In the genomic region with DNA sequence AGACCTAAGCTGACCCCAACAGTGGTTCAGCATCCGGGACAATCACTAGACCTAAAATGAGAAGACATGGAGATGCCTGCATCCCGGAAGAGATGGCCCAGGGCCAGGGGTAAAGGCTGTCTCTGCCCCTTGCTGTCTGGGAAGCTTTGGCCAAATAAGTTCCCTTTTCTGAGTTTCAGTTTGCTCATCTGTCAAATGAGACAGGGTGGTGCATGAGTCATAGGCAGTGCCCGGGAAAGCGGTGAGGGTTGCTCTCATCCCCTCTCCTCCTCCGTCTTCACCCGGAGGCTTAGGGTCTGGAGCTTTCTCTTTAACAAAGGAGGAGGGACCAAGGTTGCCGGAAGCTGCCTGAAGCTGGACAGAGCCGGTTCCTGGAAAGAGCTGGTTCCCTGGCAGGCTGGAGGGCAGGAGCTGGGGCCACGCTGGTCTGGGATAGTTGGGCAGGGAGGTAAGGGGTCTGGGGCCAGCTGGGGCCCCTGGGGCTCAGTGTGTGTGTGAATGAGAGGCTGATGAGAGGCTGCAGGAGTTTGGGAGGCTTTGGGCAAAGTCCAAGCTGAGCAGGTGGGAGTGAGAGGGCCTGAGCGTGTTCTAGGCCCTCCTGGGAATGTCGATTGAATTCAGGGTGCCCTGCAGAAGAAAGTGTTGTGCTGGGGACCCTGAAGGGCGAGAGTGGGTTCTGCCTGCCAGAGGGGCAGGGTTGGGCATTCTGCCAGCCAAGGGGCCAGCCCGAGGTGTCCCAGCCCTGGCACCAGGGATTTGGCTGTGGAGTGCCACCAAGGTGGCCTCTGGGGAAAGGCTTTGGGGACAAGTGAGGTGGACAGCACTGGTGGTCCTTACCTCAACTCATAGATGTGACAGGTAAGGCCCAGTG, we compare ENCODE assay signal across 8 cellular contexts. TPM values are rescaled to one million over a fixed set of nuclear protein-coding genes. Genes with fewer than 3 reads are reported as not detected.
DNase-seq lines count a peak whose midpoint lies in the region; ATAC-seq and TF ChIP-seq lines count a peak whose summit lies in the region.

A gene with protein sequence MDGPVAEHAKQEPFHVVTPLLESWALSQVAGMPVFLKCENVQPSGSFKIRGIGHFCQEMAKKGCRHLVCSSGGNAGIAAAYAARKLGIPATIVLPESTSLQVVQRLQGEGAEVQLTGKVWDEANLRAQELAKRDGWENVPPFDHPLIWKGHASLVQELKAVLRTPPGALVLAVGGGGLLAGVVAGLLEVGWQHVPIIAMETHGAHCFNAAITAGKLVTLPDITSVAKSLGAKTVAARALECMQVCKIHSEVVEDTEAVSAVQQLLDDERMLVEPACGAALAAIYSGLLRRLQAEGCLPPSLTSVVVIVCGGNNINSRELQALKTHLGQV (plus strand): TSS at position 351 of the 871 bp plus-strand sequence. CDS start 5,603 bp downstream, outside the sequence.

- TF ChIP-seq CTCF in WERI-Rb-1 (IDR thresholded peaks at IDR 0.05; ENCODE audit: low read depth, low read length) (no peak), fibroblast of pulmonary artery (IDR thresholded peaks at IDR 0.05; ENCODE audit: low read length, missing control alignments) (no peak), uterus (IDR thresholded peaks at IDR 0.05) (no peak)

- no peaks in the 10 kb centered on the region; the same call in 1 of the 2 replicates for H3K36me3 ChIP-seq in WERI-Rb-1
- no peaks in the 10 kb centered on the region for H3K36me3 ChIP-seq in uterus

- H3K27ac ChIP-seq in WERI-Rb-1: peak within 1 kb of the TSS; percentile 80
- H3K27ac ChIP-seq in uterus: peak within 1 kb of the TSS in 1 of 2 donors; percentile 66

- H3K4me1 ChIP-seq in uterus: peaks cover 0 to 4% of the 10 kb centered on the region in 2 donors

- no peak for TF ChIP-seq POLR2A in uterus (IDR thresholded peaks at IDR 0.05)

- DNase-seq in AG08395 (ENCODE audit: low spot score) (peak; percentile 86), NCI-H128 (lab: John Stamatoyannopoulos, UW; ENCODE audit: unreplicated experiment) (peak; percentile 21), WERI-Rb-1 (peak; percentile 75), fibroblast of pulmonary artery (ENCODE audit: low read depth) (peak; percentile 82), uterus (peak; percentile 27 to 31)
- no peak for DNase-seq in natural killer cell treated with Interleukin-12 subunit alpha and Interleukin-12 subunit beta and Interleukin-15 and Interleukin-18, amount 100 ng/mL, for 72 hours (ENCODE audit: low spot score)

- peaks cover 0 to 8% of the 10 kb centered on the region in 2 donors for H3K27me3 Mint-ChIP-seq in natural killer cell treated with Interleukin-12 subunit alpha and Interleukin-12 subunit beta and Interleukin-15 and Interleukin-18, amount 100 ng/mL, for 72 hours

- ATAC-seq in GM18502 (IDR thresholded peaks at IDR 0.05; ENCODE audit: poor library complexity, unreplicated experiment) (peak; percentile 92), HG02759 (IDR thresholded peaks at IDR 0.05; ENCODE audit: unreplicated experiment) (peak; percentile 92)
- peak; percentile 79 to 94 for ATAC-seq in natural killer cell treated with Interleukin-12 subunit alpha and Interleukin-12 subunit beta and Interleukin-15 and Interleukin-18, amount 100 ng/mL, for 72 hours

- intact Hi-C loops in uterus (cut with DNase I; ENCODE audit: low total_unique reads): no loop called here

- H3K27ac Mint-ChIP-seq in natural killer cell treated with Interleukin-12 subunit alpha and Interleukin-12 subunit beta and Interleukin-15 and Interleukin-18, amount 100 ng/mL, for 72 hours: peak within 1 kb of the TSS; percentile 87 to 93

- peaks cover 6 to 7% of the 10 kb centered on the region in 2 donors for H3K4me1 Mint-ChIP-seq in natural killer cell treated with Interleukin-12 subunit alpha and Interleukin-12 subunit beta and Interleukin-15 and Interleukin-18, amount 100 ng/mL, for 72 hours (ENCODE audit: low read depth in 2 of 2)

- no peaks in the 10 kb centered on the region for H3K9me3 Mint-ChIP-seq in natural killer cell treated with Interleukin-12 subunit alpha and Interleukin-12 subunit beta and Interleukin-15 and Interleukin-18, amount 100 ng/mL, for 72 hours

- no peaks in the 10 kb centered on the region for H3K27me3 ChIP-seq in WERI-Rb-1 (ENCODE audit: insufficient read depth, low read depth, severe bottlenecking)
- H3K27me3 ChIP-seq in uterus: no peaks in the 10 kb centered on the region

- H3K9me3 ChIP-seq in WERI-Rb-1 (ENCODE audit: severe bottlenecking) (no peaks in the 10 kb centered on the region), uterus (no peaks in the 10 kb centered on the region)

- H3K4me3 ChIP-seq in WERI-Rb-1 (ENCODE audit: low read depth, low read length) (peak within 1 kb of the TSS; percentile 51), fibroblast of pulmonary artery (replicated peaks; ENCODE audit: low read depth, low read length) (peak within 1 kb of the TSS; percentile 79), uterus (peak within 1 kb of the TSS; percentile 32 to 33)

- H3K4me3 Mint-ChIP-seq in natural killer cell treated with Interleukin-12 subunit alpha and Interleukin-12 subunit beta and Interleukin-15 and Interleukin-18, amount 100 ng/mL, for 72 hours: peak within 1 kb of the TSS; percentile 99

- H3K36me3 Mint-ChIP-seq in natural killer cell treated with Interleukin-12 subunit alpha and Interleukin-12 subunit beta and Interleukin-15 and Interleukin-18, amount 100 ng/mL, for 72 hours: no peaks in the 10 kb centered on the region

RNA-seq across cellular contexts. Expression of the gene that starts here (rescaled TPM):
- total RNA-seq in natural killer cell treated with Interleukin-12 subunit alpha and Interleukin-12 subunit beta and Interleukin-15 and Interleukin-18, amount 100 ng/mL, for 72 hours: 1 to 10 TPM in 1 of 2 donors, under 1 TPM in 1; 0.76 to 2.6 TPM
- 1 to 10 TPM in 1 of 4 donors, under 1 TPM in 2, not detected in 1; 0.26 to 3.0 (median 0.61) TPM for total RNA-seq in uterus
